In genomic region chr15:52309154-52309548, GRCh38 we compare ENCODE assay signal across 2 cellular contexts.
TF ChIP-seq lines count a peak whose summit lies in the region.

No MANE protein-coding gene starts in this region.

TF ChIP-seq in K562, 482 proteins besides CTCF, POLR2A, EP300 and RAD21 (continued from another document):
- TF ChIP-seq USF2 (CRISPR knock-in tag; IDR thresholded peaks at IDR 0.05): 0 out of 2 replicates have a peak, but pooled peaks have one; percentile 6

TF ChIP-seq in HepG2, 621 proteins besides CTCF, POLR2A, EP300 and RAD21:
- TF ChIP-seq ZSCAN5A (CRISPR knock-in tag; IDR thresholded peaks at IDR 0.05; ENCODE audit: borderline replicate concordance) (no peak), KLF15 (CRISPR knock-in tag; IDR thresholded peaks at IDR 0.05; ENCODE audit: borderline replicate concordance) (no peak), HES4 (CRISPR knock-in tag; IDR thresholded peaks at IDR 0.05; ENCODE audit: borderline replicate concordance) (no peak), ZNF543 (CRISPR knock-in tag; IDR thresholded peaks at IDR 0.05) (no peak), MAX (IDR thresholded peaks at IDR 0.05) (no peak), HOXD1 (CRISPR knock-in tag; IDR thresholded peaks at IDR 0.05) (no peak), ZBTB49 (CRISPR knock-in tag; IDR thresholded peaks at IDR 0.05; ENCODE audit: borderline replicate concordance) (no peak), SMAD9 (CRISPR knock-in tag; IDR thresholded peaks at IDR 0.05) (no peak), ZNF292 (CRISPR knock-in tag; IDR thresholded peaks at IDR 0.05; ENCODE audit: borderline replicate concordance, low read depth) (no peak)
